ENCODE assay signal across 8 cellular contexts in genomic region chr11:66677599-66678375, GRCh38. TPM values are rescaled to one million over a fixed set of nuclear protein-coding genes. Genes with fewer than 3 reads are reported as not detected.
A peak's percentile ranks its signal among the peaks of the same experiment; 100 is the strongest.
DNase-seq lines count a peak whose midpoint lies in the region; ATAC-seq and TF ChIP-seq lines count a peak whose summit lies in the region.

RBM4B (minus strand) TSS chr11:66677887; CDS start chr11:66677079, 808 bp downstream.

- peak within 1 kb of the TSS; percentile 89 to 93 for H3K27ac ChIP-seq in lung (ENCODE audit: low read depth in 1 of 2, low read length in 1 of 2)

- H3K9me3 ChIP-seq in lung (ENCODE audit: control insufficient read depth in 2 of 2, insufficient read depth in 1 of 2, low read length in 1 of 2): no peaks in the 10 kb centered on the region

- H3K4me1 ChIP-seq in lung (ENCODE audit: control insufficient read depth in 2 of 2, insufficient read depth in 2 of 2, low read length in 2 of 2): peaks cover 3 to 11% of the 10 kb centered on the region in 2 donors

- no peaks in the 10 kb centered on the region for H3K36me3 ChIP-seq in lung (ENCODE audit: control insufficient read depth in 2 of 2, insufficient read depth in 2 of 2, low read length in 2 of 2)

- DNase-seq in COLO668 (lab: John Stamatoyannopoulos, UW; ENCODE audit: unreplicated experiment): peak; percentile 98
- peak; percentile 96 for DNase-seq in HT-29 (ENCODE audit: low spot score)
- peak; percentile 95 for DNase-seq in NK-92 treated with Interleukin-12 subunit alpha and Interleukin-12 subunit beta, amount 100 ng/mL, for 24 hours (lab: John Stamatoyannopoulos, UW)
- DNase-seq in activated CD8-positive, alpha-beta memory T cell treated with anti-CD3 and anti-CD28 coated beads for 1 hour (ENCODE audit: extremely low read depth in 1 of 2, low read depth in 1 of 2): peak; percentile 92
- DNase-seq in effector CD4-positive, alpha-beta T cell: peak; percentile 96
- DNase-seq in lung (ENCODE audit: low spot score): peak; percentile 96
- DNase-seq in stimulated activated CD4-positive, alpha-beta T cell treated with anti-CD3 and anti-CD28 coated beads, TNF-alpha, amount 100 ng/mL, for 24 hours (ENCODE audit: low read depth in 3 of 3): peak; percentile 89 to 97 (median 90)

- peak within 1 kb of the TSS; percentile 76 for H3K4me3 ChIP-seq in lung

- H3K27me3 ChIP-seq in lung (ENCODE audit: control insufficient read depth, insufficient read depth): no peaks in the 10 kb centered on the region

- ATAC-seq in GM21360 (IDR thresholded peaks at IDR 0.05; ENCODE audit: unreplicated experiment) (peak; percentile 78), lung (ENCODE audit: insufficient read depth, low FRiP score) (peak; percentile 96)

- TF ChIP-seq CTCF in lung (IDR thresholded peaks at IDR 0.05; ENCODE audit: control extremely low read depth, extremely low read depth): no peak

- WGBS in lung, 2 donors: 0 to 1% methylated on average over 61 of the region's 61 CpGs

RNA-seq across cellular contexts. Expression of gene RBM4B, which starts in this region (rescaled TPM):
- total RNA-seq in HT-29 (2014; rRNA removed; shearing (Covaris generic)): 22.5 and 24.5 TPM in 2 replicates
- 10 to 100 TPM; 12.3 to 33.9 TPM for total RNA-seq in lung
- 1 to 10 TPM; 9.4 to 10.0 TPM for polyA plus RNA-seq in lung

Comparison
In these comparisons a context has a peak if more than half of its experiments do, and no peak if none do; other contexts are left out.
1. Peak in every context shown above with its lines: DNase-seq, ATAC-seq, H3K4me3 ChIP-seq and H3K27ac ChIP-seq.